In the genomic region with DNA sequence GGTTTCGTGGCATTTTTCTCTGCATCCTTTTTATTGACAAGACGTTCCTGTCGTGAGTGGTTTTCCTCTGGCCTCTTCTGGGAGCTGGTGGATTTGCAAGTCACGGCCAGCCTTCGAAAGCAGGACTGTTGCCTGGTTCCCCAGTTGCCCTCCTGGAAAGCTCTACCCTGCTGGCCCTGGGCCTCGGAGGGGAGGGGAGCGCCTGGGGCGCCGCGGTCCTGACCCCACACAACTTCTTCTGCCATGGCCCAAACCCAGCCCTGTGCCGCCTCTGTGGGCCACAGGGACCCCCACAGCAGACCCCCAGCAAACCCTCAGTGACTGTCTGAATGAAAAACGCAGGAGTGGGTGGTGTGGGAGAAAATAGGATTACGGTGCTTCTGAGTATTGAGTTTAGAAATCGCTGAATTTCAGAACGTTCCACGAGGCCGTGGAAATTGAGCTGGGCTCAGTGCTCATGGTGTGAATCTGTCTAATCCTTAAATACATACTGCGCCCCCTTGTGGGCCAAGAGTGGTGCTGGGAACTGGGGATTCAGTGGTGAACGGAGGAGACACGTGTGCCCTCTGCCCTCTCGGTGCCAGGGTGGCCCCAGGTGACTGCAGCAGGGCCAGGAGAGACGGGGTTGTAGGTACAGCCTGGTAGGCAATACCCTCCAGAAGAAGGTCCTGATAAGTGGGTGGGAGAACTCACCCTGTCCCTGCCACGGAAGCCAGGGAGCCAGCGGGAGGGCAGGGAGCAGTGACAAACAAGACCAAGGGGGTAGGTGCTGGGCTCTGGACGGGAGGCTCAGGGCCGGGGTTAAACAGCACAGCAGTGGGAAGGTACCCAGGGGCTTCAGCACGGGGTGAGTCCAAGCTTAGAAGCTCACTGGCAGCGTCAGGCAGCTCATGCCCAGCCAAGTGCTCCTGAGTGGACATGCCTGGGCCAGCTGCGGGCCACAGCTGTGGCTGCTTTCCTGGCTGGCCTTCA, we compare ENCODE assay signal across 8 cellular contexts.
DNase-seq lines count a peak whose midpoint lies in the region; ATAC-seq and TF ChIP-seq lines count a peak whose summit lies in the region.

No MANE protein-coding gene starts in this region.

- in situ Hi-C loops in GM13977 (cut with MboI; ENCODE audit: low pct_unique_long_range_greater_than_20kb, low sequenced_read_pairs, unreplicated experiment), result no loop called here

- H3K9me3 ChIP-seq in lung (ENCODE audit: control insufficient read depth in 2 of 2, insufficient read depth in 1 of 2, low read length in 1 of 2), result no peaks in the 10 kb centered on the region

- 40 to 43% methylated on average over 29 of the region's 29 CpGs for WGBS in lung, 2 donors

- no peaks in the 10 kb centered on the region for H3K4me1 ChIP-seq in lung (ENCODE audit: control insufficient read depth in 2 of 2, insufficient read depth in 2 of 2, low read length in 2 of 2)

- ATAC-seq in lung (ENCODE audit: insufficient read depth, low FRiP score) (peak; percentile 54), GM21515 (IDR thresholded peaks at IDR 0.05; ENCODE audit: unreplicated experiment) (no peak)

- H3K27ac ChIP-seq in dorsolateral prefrontal cortex (peak overlapping the region in 7 of 59 donors; percentile 2 to 59 (median 19)), lung (ENCODE audit: low read depth in 1 of 2, low read length in 1 of 2) (peak overlapping the region in 1 of 2 donors; percentile 9)

- no peaks in the 10 kb centered on the region for H3K36me3 ChIP-seq in lung (ENCODE audit: control insufficient read depth in 2 of 2, insufficient read depth in 2 of 2, low read length in 2 of 2)

- intact Hi-C loops in dorsolateral prefrontal cortex (cut with DNase I), result no loop called here

- TF ChIP-seq CTCF in GM13977 (IDR thresholded peaks at IDR 0.05; ENCODE audit: extremely low read depth, insufficient read depth, missing control alignments), result peak; percentile 63
- peak in 55 of 56 donors; percentile 31 to 74 (median 59) for TF ChIP-seq CTCF in dorsolateral prefrontal cortex (IDR thresholded peaks at IDR 0.05 in 54 of 56, conservative IDR thresholded peaks at IDR 0.05 in 2 of 56; ENCODE audit: low read depth in 1 of 56, partially characterized antibody in 56 of 56)
- no peak for TF ChIP-seq CTCF in lung (IDR thresholded peaks at IDR 0.05; ENCODE audit: control extremely low read depth, extremely low read depth)

- DNase-seq in 8988T (peak; percentile 65), GM13977 (ENCODE audit: low spot score) (peak; percentile 80), NCI-H524 treated with DMSO at 0.1 percent for 48 hours (lab: John Stamatoyannopoulos, UW) (peak; percentile 42), dorsolateral prefrontal cortex (peak; percentile 48 to 81 (median 62)), lung (ENCODE audit: low spot score) (peak; percentile 69)
- DNase-seq in activated CD4-positive, alpha-beta T cell treated with anti-CD3 and anti-CD28 coated beads, Interleukin-2, amount 50 U/mL, for 1 hour, result peak; percentile 67
- peak; percentile 42 for DNase-seq in stimulated activated CD8-positive, alpha-beta memory T cell treated with anti-CD3 and anti-CD28 coated beads, Interleukin-15, amount 100 ng/mL, for 24 hours (ENCODE audit: low read depth)

- H3K4me3 ChIP-seq in dorsolateral prefrontal cortex (peak overlapping the region in 5 of 59 donors; percentile 7 to 33 (median 15)), lung (no peak overlapping the region)

- H3K27me3 ChIP-seq in dorsolateral prefrontal cortex (peaks cover 0 to 7% (median 0%) of the 10 kb centered on the region in 45 donors), lung (ENCODE audit: control insufficient read depth, insufficient read depth) (no peaks in the 10 kb centered on the region)
